8 cellular contexts compared by ENCODE assay signal in the genomic region with DNA sequence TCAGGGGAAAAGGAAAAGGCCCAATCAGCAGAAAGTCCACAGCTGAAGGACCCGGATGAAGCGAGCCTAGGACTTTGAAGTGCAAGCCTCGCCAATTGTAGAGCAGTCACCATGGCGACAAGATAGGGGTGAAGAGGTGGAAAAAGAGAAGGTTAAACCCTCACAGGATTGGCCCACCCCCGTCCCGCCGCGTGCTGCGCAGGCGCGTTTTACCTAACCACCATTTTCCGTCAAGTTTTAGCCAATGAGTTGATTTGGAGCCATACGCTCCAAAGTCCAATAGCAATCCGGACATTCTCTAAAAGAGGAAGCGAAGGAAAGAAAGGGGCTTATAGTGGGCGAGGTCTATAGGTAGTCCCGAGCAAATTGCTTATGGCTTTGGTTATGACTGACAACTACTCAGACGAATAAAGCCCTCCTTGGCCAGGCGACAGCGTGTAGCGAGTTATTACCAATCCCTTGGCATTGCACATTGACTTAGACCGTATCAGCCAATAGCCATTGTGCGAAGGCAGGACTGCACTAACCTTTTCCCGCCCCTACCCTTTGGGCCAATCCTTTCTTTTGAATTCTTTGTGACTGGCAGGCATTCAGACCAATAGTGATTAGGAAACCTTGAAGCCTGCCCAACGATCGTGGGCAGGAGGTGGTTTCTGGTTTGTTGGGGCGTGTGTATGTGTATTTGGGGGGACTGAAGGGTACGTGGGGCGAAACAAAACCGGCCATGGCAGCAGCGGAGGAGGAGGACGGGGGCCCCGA. TPM values are rescaled to one million over a fixed set of nuclear protein-coding genes. Genes with fewer than 3 reads are reported as not detected.
DNase-seq lines count a peak whose midpoint lies in the region; ATAC-seq and TF ChIP-seq lines count a peak whose summit lies in the region.

A gene with protein sequence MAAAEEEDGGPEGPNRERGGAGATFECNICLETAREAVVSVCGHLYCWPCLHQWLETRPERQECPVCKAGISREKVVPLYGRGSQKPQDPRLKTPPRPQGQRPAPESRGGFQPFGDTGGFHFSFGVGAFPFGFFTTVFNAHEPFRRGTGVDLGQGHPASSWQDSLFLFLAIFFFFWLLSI (plus strand): TSS at position 618 of the 759 bp plus-strand sequence. CDS start 107 bp downstream, at position 725.

- H3K4me3 Mint-ChIP-seq in activated naive CD4-positive, alpha-beta T cell treated with anti-CD3 and anti-CD28 coated beads, Interleukin-2, amount 50 U/mL, for 24 hours, result peak within 1 kb of the TSS; percentile 93

- peak within 1 kb of the TSS; percentile 98 for H3K27ac ChIP-seq in temporal lobe (ENCODE audit: low read depth, low read length)

- ATAC-seq in HG02571 (IDR thresholded peaks at IDR 0.05; ENCODE audit: unreplicated experiment), result peak; percentile 74
- peak; percentile 84 for ATAC-seq in SK-N-SH treated with all-trans-retinoic acid at 6 μM for 48 hours

- DNase-seq in GM04503 (ENCODE audit: low read depth), result peak; percentile 100
- peak; percentile 99 for DNase-seq in NCI-H1048 (lab: John Stamatoyannopoulos, UW)
- DNase-seq in globus pallidus (ENCODE audit: low spot score), result peak; percentile 100
- DNase-seq in nucleus accumbens (lab: John Stamatoyannopoulos, UW), result peak; percentile 71 to 99 (median 96)

- no peaks in the 10 kb centered on the region for H3K27me3 Mint-ChIP-seq in activated naive CD4-positive, alpha-beta T cell treated with anti-CD3 and anti-CD28 coated beads, Interleukin-2, amount 50 U/mL, for 24 hours

- H3K27ac Mint-ChIP-seq in activated naive CD4-positive, alpha-beta T cell treated with anti-CD3 and anti-CD28 coated beads, Interleukin-2, amount 50 U/mL, for 24 hours, result peak within 1 kb of the TSS; percentile 98

- no peaks in the 10 kb centered on the region for H3K9me3 Mint-ChIP-seq in activated naive CD4-positive, alpha-beta T cell treated with anti-CD3 and anti-CD28 coated beads, Interleukin-2, amount 50 U/mL, for 24 hours

- peaks cover 79% of the 10 kb centered on the region for H3K4me1 Mint-ChIP-seq in activated naive CD4-positive, alpha-beta T cell treated with anti-CD3 and anti-CD28 coated beads, Interleukin-2, amount 50 U/mL, for 24 hours

- peaks cover 7% of the 10 kb centered on the region for H3K36me3 Mint-ChIP-seq in activated naive CD4-positive, alpha-beta T cell treated with anti-CD3 and anti-CD28 coated beads, Interleukin-2, amount 50 U/mL, for 24 hours

TF ChIP-seq in SK-N-SH treated with all-trans-retinoic acid at 6 μM for 48 hours, 23 proteins besides CTCF, POLR2A, EP300 and RAD21:
- TF ChIP-seq POU6F1 (CRISPR knock-in tag; IDR thresholded peaks at IDR 0.05; ENCODE audit: borderline replicate concordance, low read depth) (no peak), ZC3H10 (CRISPR knock-in tag; IDR thresholded peaks at IDR 0.05) (no peak), OSR1 (CRISPR knock-in tag; IDR thresholded peaks at IDR 0.05) (no peak), ZFP30 (CRISPR knock-in tag; IDR thresholded peaks at IDR 0.05) (no peak), PATZ1 (CRISPR knock-in tag; IDR thresholded peaks at IDR 0.05; ENCODE audit: borderline replicate concordance) (no peak)

RNA-seq across cellular contexts. Expression of the gene that starts here (rescaled TPM):
- total RNA-seq in temporal lobe, result 61.5 TPM

Comparison
In these comparisons a context has a peak if more than half of its experiments do, and no peak if none do; other contexts are left out.
1. Peak in every context shown above with its lines: DNase-seq, ATAC-seq and H3K27ac ChIP-seq.